ENCODE assay signal across 30 cellular contexts in the genomic region with DNA sequence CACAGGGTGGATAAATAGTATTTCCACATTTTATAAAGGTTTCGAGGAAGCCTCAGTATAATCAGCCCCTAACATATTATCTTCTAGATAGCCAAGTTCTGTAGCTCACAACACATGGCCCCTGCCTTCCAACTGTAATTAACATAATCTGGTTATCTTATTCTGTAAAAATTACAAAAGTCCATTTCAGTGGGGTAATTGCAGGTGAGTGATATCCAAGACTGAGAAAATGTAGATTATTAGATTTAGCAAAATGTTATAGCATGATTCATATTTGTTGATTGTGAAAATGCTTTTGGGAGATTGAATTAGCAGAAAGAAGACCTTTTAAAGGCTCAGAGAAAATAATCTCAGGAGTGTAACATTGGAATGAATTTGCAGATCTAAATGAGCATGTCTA.
"Had no signal": no experiment of that assay in that cellular context is flagged by ENCODE, and none has a peak within 500 bp of the region (broad histone marks: within the 10 kb centered on the region; RNA-seq: fewer than 3 reads in every experiment).

No MANE protein-coding gene starts in this region.

- H3K27ac ChIP-seq: neutrophil, ovary, parathyroid adenoma, psoas muscle, right lobe of liver, sigmoid colon, stomach, thoracic aorta, thyroid gland, tibial nerve, upper lobe of left lung, vagina had no signal

- H3K79me2 ChIP-seq: parathyroid adenoma had no signal

- H3K9me3 ChIP-seq: neutrophil, ovary, psoas muscle, right lobe of liver, sigmoid colon, stomach, thoracic aorta, thyroid gland, tibial nerve, upper lobe of left lung, vagina had no signal

- DNase-seq: naive thymus-derived CD8-positive, alpha-beta T cell; nephron progenitor cell; nucleus accumbens; ovary; posterior cingulate gyrus; psoas muscle; right cardiac atrium; right lobe of liver; sigmoid colon; small intestine; stimulated activated CD4-positive, alpha-beta T cell treated with anti-CD3 and anti-CD28 coated beads, Interleukin-15, amount 100 ng/mL, for 24 hours; stimulated activated CD4-positive, alpha-beta T cell treated with anti-CD3 and anti-CD28 coated beads, Interleukin-2, amount 100 ng/mL, for 24 hours; stimulated activated CD4-positive, alpha-beta T cell treated with anti-CD3 and anti-CD28 coated beads, Interleukin-2, amount 100 ng/mL, for 48 hours; stimulated activated CD4-positive, alpha-beta T cell treated with anti-CD3 and anti-CD28 coated beads, Interleukin-4, amount 100 ng/mL, for 24 hours; stimulated activated naive B cell treated with anti-CD40 and anti-IgM and Interleukin-4, amounts not matched to agents 10 μg/mL and 1 μg/mL and 100 μg/mL, for 72 hours; stimulated activated naive CD4-positive, alpha-beta T cell treated with Interleukin-2 at 50 U/mL for 16 hours; stomach; thyroid gland; trophoblast cell; upper lobe of left lung had no signal

- H3K4me1 Mint-ChIP-seq: naive thymus-derived CD8-positive, alpha-beta T cell; neural crest cell; stimulated activated effector memory CD8-positive, alpha-beta T cell treated with anti-CD3 and anti-CD28 coated beads, Interleukin-12 subunit alpha, Interleukin-12 subunit beta, amount 100 ng/mL, for 72 hours; stimulated activated naive B cell treated with anti-CD40 and anti-IgM and Interleukin-4, amounts not matched to agents 10 μg/mL and 1 μg/mL and 100 μg/mL, for 72 hours had no signal

- H3K4me3 Mint-ChIP-seq: naive thymus-derived CD8-positive, alpha-beta T cell; natural killer cell treated with Interleukin-12 subunit alpha and Interleukin-12 subunit beta and Interleukin-15 and Interleukin-18, amount 100 ng/mL, for 72 hours; nephron progenitor cell; neural crest cell; stimulated activated effector memory CD8-positive, alpha-beta T cell treated with anti-CD3 and anti-CD28 coated beads, Interleukin-12 subunit alpha, Interleukin-12 subunit beta, amount 100 ng/mL, for 72 hours; stimulated activated naive B cell treated with anti-CD40 and anti-IgM and Interleukin-4, amounts not matched to agents 10 μg/mL and 1 μg/mL and 100 μg/mL, for 72 hours; stimulated activated naive CD8-positive, alpha-beta T cell treated with anti-CD3 and anti-CD28 coated beads, Interleukin-15, Interleukin-2, amounts not matched to agents 100 ng/mL and 50 ng/mL, for 24 hours had no signal

- H3K27me3 ChIP-seq: neutrophil, ovary, right lobe of liver, sigmoid colon, stomach, thyroid gland, tibial nerve, upper lobe of left lung, vagina had no signal

- H3K36me3 Mint-ChIP-seq: naive thymus-derived CD8-positive, alpha-beta T cell; natural killer cell treated with Interleukin-12 subunit alpha and Interleukin-12 subunit beta and Interleukin-15 and Interleukin-18, amount 100 ng/mL, for 72 hours; stimulated activated effector memory CD8-positive, alpha-beta T cell treated with anti-CD3 and anti-CD28 coated beads, Interleukin-12 subunit alpha, Interleukin-12 subunit beta, amount 100 ng/mL, for 72 hours; stimulated activated naive B cell treated with anti-CD40 and anti-IgM and Interleukin-4, amounts not matched to agents 10 μg/mL and 1 μg/mL and 100 μg/mL, for 72 hours had no signal

- H3K9me3 Mint-ChIP-seq: nephron progenitor cell; neural crest cell; stimulated activated effector memory CD8-positive, alpha-beta T cell treated with anti-CD3 and anti-CD28 coated beads, Interleukin-12 subunit alpha, Interleukin-12 subunit beta, amount 100 ng/mL, for 72 hours; stimulated activated naive B cell treated with anti-CD40 and anti-IgM and Interleukin-4, amounts not matched to agents 10 μg/mL and 1 μg/mL and 100 μg/mL, for 72 hours; stimulated activated naive CD8-positive, alpha-beta T cell treated with anti-CD3 and anti-CD28 coated beads, Interleukin-15, Interleukin-2, amounts not matched to agents 100 ng/mL and 50 ng/mL, for 24 hours had no signal

- H2AFZ ChIP-seq: parathyroid adenoma had no signal

- H3K27ac Mint-ChIP-seq: naive thymus-derived CD8-positive, alpha-beta T cell; natural killer cell treated with Interleukin-12 subunit alpha and Interleukin-12 subunit beta and Interleukin-15 and Interleukin-18, amount 100 ng/mL, for 72 hours; nephron progenitor cell; progenitor cell of endocrine pancreas; stimulated activated effector memory CD8-positive, alpha-beta T cell treated with anti-CD3 and anti-CD28 coated beads, Interleukin-12 subunit alpha, Interleukin-12 subunit beta, amount 100 ng/mL, for 72 hours; stimulated activated naive B cell treated with anti-CD40 and anti-IgM and Interleukin-4, amounts not matched to agents 10 μg/mL and 1 μg/mL and 100 μg/mL, for 72 hours; stimulated activated naive CD8-positive, alpha-beta T cell treated with anti-CD3 and anti-CD28 coated beads, Interleukin-15, Interleukin-2, amounts not matched to agents 100 ng/mL and 50 ng/mL, for 24 hours had no signal

- H3K4me3 ChIP-seq: ovary, psoas muscle, right lobe of liver, sigmoid colon, stomach, thoracic aorta, thyroid gland, tibial nerve, upper lobe of left lung, vagina had no signal

- H3K9ac ChIP-seq: parathyroid adenoma had no signal

- H3K4me1 ChIP-seq: parathyroid adenoma, psoas muscle, right lobe of liver, sigmoid colon, stomach, thyroid gland, tibial nerve, upper lobe of left lung, vagina had no signal

- H3K36me3 ChIP-seq: neutrophil, ovary, right lobe of liver, sigmoid colon, stomach, thoracic aorta, thyroid gland, tibial nerve, upper lobe of left lung, vagina had no signal

- H3K27me3 Mint-ChIP-seq: naive thymus-derived CD8-positive, alpha-beta T cell; natural killer cell treated with Interleukin-12 subunit alpha and Interleukin-12 subunit beta and Interleukin-15 and Interleukin-18, amount 100 ng/mL, for 72 hours; progenitor cell of endocrine pancreas; stimulated activated naive B cell treated with anti-CD40 and anti-IgM and Interleukin-4, amounts not matched to agents 10 μg/mL and 1 μg/mL and 100 μg/mL, for 72 hours; stimulated activated naive CD8-positive, alpha-beta T cell treated with anti-CD3 and anti-CD28 coated beads, Interleukin-15, Interleukin-2, amounts not matched to agents 100 ng/mL and 50 ng/mL, for 24 hours had no signal
